In the genomic region with DNA sequence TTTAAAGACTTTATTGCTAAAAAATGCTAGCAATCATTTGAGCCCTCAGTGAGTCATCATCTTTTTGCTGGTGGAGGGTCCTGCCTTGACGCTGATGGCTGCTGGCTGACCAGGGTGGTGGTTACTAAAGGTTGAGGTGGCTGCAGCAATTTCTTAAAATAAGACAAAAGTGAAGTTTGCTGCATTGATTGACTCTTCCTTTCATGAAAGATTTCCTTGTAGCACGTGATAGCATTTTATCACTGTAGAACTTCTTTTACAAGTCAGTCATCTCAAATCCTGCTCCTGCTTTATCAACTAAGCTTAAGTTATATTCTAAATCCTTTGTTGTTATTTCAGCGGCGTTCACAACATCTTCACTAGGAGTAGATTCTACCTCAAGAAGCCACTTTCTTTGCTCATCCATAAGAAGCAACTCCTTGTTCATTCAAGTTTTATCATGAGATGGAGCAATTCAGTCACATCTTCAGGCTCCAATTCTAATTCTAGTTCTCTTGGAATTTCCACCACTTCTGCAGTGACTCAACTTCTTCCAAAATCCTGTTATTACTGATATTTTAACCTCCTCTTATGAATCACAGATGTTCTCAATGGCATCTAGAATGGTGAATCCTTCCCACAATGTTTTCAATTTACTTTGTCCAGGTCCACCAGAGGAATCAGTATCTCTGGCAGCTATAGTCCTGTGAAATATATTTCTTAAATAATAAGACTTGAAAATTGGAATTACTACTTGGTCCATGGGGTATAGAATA, we compare ENCODE assay signal across 1 cellular context.
TF ChIP-seq lines count a peak whose summit lies in the region.

No MANE protein-coding gene starts in this region.

TF ChIP-seq in GM23338, 12 proteins besides CTCF, POLR2A, EP300 and RAD21:
- TF ChIP-seq, protein P1, sequence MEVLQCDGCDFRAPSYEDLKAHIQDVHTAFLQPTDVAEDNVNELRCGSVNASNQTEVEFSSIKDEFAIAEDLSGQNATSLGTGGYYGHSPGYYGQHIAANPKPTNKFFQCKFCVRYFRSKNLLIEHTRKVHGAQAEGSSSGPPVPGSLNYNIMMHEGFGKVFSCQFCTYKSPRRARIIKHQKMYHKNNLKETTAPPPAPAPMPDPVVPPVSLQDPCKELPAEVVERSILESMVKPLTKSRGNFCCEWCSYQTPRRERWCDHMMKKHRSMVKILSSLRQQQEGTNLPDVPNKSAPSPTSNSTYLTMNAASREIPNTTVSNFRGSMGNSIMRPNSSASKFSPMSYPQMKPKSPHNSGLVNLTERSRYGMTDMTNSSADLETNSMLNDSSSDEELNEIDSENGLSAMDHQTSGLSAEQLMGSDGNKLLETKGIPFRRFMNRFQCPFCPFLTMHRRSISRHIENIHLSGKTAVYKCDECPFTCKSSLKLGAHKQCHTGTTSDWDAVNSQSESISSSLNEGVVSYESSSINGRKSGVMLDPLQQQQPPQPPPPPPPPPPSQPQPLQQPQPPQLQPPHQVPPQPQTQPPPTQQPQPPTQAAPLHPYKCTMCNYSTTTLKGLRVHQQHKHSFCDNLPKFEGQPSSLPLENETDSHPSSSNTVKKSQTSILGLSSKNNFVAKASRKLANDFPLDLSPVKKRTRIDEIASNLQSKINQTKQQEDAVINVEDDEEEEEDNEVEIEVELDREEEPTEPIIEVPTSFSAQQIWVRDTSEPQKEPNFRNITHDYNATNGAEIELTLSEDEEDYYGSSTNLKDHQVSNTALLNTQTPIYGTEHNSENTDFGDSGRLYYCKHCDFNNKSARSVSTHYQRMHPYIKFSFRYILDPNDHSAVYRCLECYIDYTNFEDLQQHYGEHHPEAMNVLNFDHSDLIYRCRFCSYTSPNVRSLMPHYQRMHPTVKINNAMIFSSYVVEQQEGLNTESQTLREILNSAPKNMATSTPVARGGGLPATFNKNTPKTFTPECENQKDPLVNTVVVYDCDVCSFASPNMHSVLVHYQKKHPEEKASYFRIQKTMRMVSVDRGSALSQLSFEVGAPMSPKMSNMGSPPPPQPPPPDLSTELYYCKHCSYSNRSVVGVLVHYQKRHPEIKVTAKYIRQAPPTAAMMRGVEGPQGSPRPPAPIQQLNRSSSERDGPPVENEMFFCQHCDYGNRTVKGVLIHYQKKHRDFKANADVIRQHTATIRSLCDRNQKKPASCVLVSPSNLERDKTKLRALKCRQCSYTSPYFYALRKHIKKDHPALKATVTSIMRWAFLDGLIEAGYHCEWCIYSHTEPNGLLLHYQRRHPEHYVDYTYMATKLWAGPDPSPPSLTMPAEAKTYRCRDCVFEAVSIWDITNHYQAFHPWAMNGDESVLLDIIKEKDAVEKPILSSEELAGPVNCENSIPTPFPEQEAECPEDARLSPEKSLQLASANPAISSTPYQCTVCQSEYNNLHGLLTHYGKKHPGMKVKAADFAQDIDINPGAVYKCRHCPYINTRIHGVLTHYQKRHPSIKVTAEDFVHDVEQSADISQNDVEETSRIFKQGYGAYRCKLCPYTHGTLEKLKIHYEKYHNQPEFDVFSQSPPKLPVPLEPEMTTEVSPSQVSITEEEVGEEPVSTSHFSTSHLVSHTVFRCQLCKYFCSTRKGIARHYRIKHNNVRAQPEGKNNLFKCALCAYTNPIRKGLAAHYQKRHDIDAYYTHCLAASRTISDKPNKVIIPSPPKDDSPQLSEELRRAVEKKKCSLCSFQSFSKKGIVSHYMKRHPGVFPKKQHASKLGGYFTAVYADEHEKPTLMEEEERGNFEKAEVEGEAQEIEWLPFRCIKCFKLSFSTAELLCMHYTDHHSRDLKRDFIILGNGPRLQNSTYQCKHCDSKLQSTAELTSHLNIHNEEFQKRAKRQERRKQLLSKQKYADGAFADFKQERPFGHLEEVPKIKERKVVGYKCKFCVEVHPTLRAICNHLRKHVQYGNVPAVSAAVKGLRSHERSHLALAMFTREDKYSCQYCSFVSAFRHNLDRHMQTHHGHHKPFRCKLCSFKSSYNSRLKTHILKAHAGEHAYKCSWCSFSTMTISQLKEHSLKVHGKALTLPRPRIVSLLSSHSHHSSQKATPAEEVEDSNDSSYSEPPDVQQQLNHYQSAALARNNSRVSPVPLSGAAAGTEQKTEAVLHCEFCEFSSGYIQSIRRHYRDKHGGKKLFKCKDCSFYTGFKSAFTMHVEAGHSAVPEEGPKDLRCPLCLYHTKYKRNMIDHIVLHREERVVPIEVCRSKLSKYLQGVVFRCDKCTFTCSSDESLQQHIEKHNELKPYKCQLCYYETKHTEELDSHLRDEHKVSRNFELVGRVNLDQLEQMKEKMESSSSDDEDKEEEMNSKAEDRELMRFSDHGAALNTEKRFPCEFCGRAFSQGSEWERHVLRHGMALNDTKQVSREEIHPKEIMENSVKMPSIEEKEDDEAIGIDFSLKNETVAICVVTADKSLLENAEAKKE (CRISPR knock-in tag; IDR thresholded peaks at IDR 0.05), result no peak
- no peak for TF ChIP-seq NANOG (IDR thresholded peaks at IDR 0.05; ENCODE audit: borderline replicate concordance)
- no peak for TF ChIP-seq ZNF114 (CRISPR knock-in tag; IDR thresholded peaks at IDR 0.05)
- TF ChIP-seq EZH2 (IDR thresholded peaks at IDR 0.05; ENCODE audit: low read depth, unreplicated experiment), result no peak
- no peak for TF ChIP-seq JUNB (IDR thresholded peaks at IDR 0.05; ENCODE audit: unreplicated experiment)
- no peak for TF ChIP-seq STAT1 (IDR thresholded peaks at IDR 0.05; ENCODE audit: unreplicated experiment)
